In genomic region chr6:152305672-152306071, GRCh38 we compare ENCODE assay signal across 16 cellular contexts.
DNase-seq lines count a peak whose midpoint lies in the region; ATAC-seq and TF ChIP-seq lines count a peak whose summit lies in the region.
"Had no signal": no experiment of that assay in that cellular context is flagged by ENCODE, and none has a peak within 500 bp of the region (broad histone marks: within the 10 kb centered on the region; RNA-seq: fewer than 3 reads in every experiment).

No MANE protein-coding gene starts in this region.

- no peaks in the 10 kb centered on the region for H3K9me3 Mint-ChIP-seq in endothelial cell (ENCODE audit: unreplicated experiment)
- H3K9me3 Mint-ChIP-seq: CD4-positive, CD25-positive, alpha-beta regulatory T cell; IgD-negative memory B cell had no signal

- H3K27me3 Mint-ChIP-seq in endothelial cell (ENCODE audit: unreplicated experiment), result peaks cover 2% of the 10 kb centered on the region
- H3K27me3 Mint-ChIP-seq: B cell; CD4-positive, CD25-positive, alpha-beta regulatory T cell; IgD-negative memory B cell had no signal

- peaks cover 19% of the 10 kb centered on the region for H3K4me1 ChIP-seq in OCI-LY1 (ENCODE audit: insufficient read depth, low read length, severe bottlenecking)
- peaks cover 0 to 22% (median 5%) of the 10 kb centered on the region in 4 donors for H3K4me1 ChIP-seq in right lobe of liver
- H3K4me1 ChIP-seq in SJCRH30, result peaks cover 3% of the 10 kb centered on the region; the same call in 1 of the 2 replicates
- no peaks in the 10 kb centered on the region for H3K4me1 ChIP-seq in uterus
- H3K4me1 ChIP-seq: Caco-2 had no signal

- H3K4me3 Mint-ChIP-seq in endothelial cell (ENCODE audit: unreplicated experiment), result no peak overlapping the region
- H3K4me3 Mint-ChIP-seq: B cell; CD4-positive, CD25-positive, alpha-beta regulatory T cell; IgD-negative memory B cell had no signal

- H3F3A ChIP-seq in OCI-LY1 (ENCODE audit: insufficient read depth, low read length), result no peaks in the 10 kb centered on the region

- H3K9me3 ChIP-seq in OCI-LY1 (ENCODE audit: low read length) (no peaks in the 10 kb centered on the region), right lobe of liver (no peaks in the 10 kb centered on the region), SJCRH30 (replicated peaks) (no peaks in the 10 kb centered on the region), uterus (no peaks in the 10 kb centered on the region)
- H3K9me3 ChIP-seq: Caco-2 had no signal

- intact Hi-C loops in right lobe of liver (cut with DNase I) (no loop called here), uterus (cut with DNase I; ENCODE audit: low total_unique reads) (no loop called here)

- H3K36me3 ChIP-seq in OCI-LY1 (ENCODE audit: insufficient read depth, low read length) (no peaks in the 10 kb centered on the region), right lobe of liver (no peaks in the 10 kb centered on the region), SJCRH30 (peaks cover 2% of the 10 kb centered on the region; the same call in 1 of the 2 replicates), uterus (no peaks in the 10 kb centered on the region)

- H3K79me2 ChIP-seq in OCI-LY1 (ENCODE audit: insufficient read depth, low read length), result peaks cover 10% of the 10 kb centered on the region

- no peak for TF ChIP-seq POLR2A in right lobe of liver (IDR thresholded peaks at IDR 0.05)
- TF ChIP-seq POLR2A in uterus (IDR thresholded peaks at IDR 0.05), result no peak

- no peak overlapping the region for H3K4me2 ChIP-seq in OCI-LY1 (ENCODE audit: low read length)

- H3K9ac ChIP-seq in OCI-LY1 (ENCODE audit: low read length), result no peak overlapping the region

- H3K27ac Mint-ChIP-seq in endothelial cell (ENCODE audit: unreplicated experiment), result peak overlapping the region; percentile 92
- H3K27ac Mint-ChIP-seq: B cell; CD4-positive, CD25-positive, alpha-beta regulatory T cell; IgD-negative memory B cell had no signal

- no peaks in the 10 kb centered on the region for H4K20me1 ChIP-seq in OCI-LY1 (ENCODE audit: insufficient read depth, low read length)

- ATAC-seq in right lobe of liver (peak; percentile 16 to 46 (median 34)), HG03175 (IDR thresholded peaks at IDR 0.05; ENCODE audit: unreplicated experiment) (no peak), GM21526 (IDR thresholded peaks at IDR 0.05; ENCODE audit: low FRiP score, unreplicated experiment) (no peak)

- H3K27me3 ChIP-seq in OCI-LY1 (ENCODE audit: insufficient read depth, low read length), result no peaks in the 10 kb centered on the region
- no peaks in the 10 kb centered on the region for H3K27me3 ChIP-seq in right lobe of liver
- no peaks in the 10 kb centered on the region for H3K27me3 ChIP-seq in SJCRH30
- H3K27me3 ChIP-seq in uterus, result no peaks in the 10 kb centered on the region

- 6% methylated on average over 1 of the region's 1 CpG for WGBS in right lobe of liver (ENCODE audit: insufficient coverage, low coverage, low lambda C conversion rate, missing lambda C conversion rate)

- peaks cover 14% of the 10 kb centered on the region for H3K4me1 Mint-ChIP-seq in endothelial cell (ENCODE audit: unreplicated experiment)

- no peak overlapping the region for H3K4me3 ChIP-seq in OCI-LY1 (ENCODE audit: low read depth, low read length, poor library complexity, severe bottlenecking)
- no peak overlapping the region for H3K4me3 ChIP-seq in right lobe of liver
- no peak overlapping the region for H3K4me3 ChIP-seq in SJCRH30
- H3K4me3 ChIP-seq in uterus, result no peak overlapping the region

- TF ChIP-seq CTCF in OCI-LY1 (IDR thresholded peaks at IDR 0.05; ENCODE audit: low read length) (no peak), endothelial cell (IDR thresholded peaks at IDR 0.05; ENCODE audit: unreplicated experiment) (no peak), right lobe of liver (IDR thresholded peaks at IDR 0.05) (no peak), uterus (IDR thresholded peaks at IDR 0.05) (no peak)

- no peak overlapping the region for H3K27ac ChIP-seq in OCI-LY1 (ENCODE audit: low read depth, low read length, poor library complexity, severe bottlenecking)
- peak overlapping the region in 2 of 3 donors; percentile 47 to 68 for H3K27ac ChIP-seq in right lobe of liver
- no peak overlapping the region for H3K27ac ChIP-seq in SJCRH30
- no peak overlapping the region for H3K27ac ChIP-seq in uterus

- no peaks in the 10 kb centered on the region for H3K9me2 ChIP-seq in OCI-LY1 (ENCODE audit: low read depth, low read length)

- DNase-seq in endothelial cell (ENCODE audit: low spot score), result no peak
- DNase-seq in right lobe of liver, result no peak
- DNase-seq in SJCRH30, result no peak
- DNase-seq in uterus, result no peak
- DNase-seq: Caco-2; CD4-positive, CD25-positive, alpha-beta regulatory T cell; EL; H7; NCI-H187; NCI-H345; NCI-H526 had no signal

- H2AFZ ChIP-seq in OCI-LY1 (ENCODE audit: low read length), result peak overlapping the region; percentile 88; the same call in 1 of the 2 replicates

- no peaks in the 10 kb centered on the region for H3K36me3 Mint-ChIP-seq in endothelial cell (ENCODE audit: low read depth, unreplicated experiment)
- H3K36me3 Mint-ChIP-seq: CD4-positive, CD25-positive, alpha-beta regulatory T cell; IgD-negative memory B cell had no signal

Comparison
In these comparisons a context has a peak if more than half of its experiments do, and no peak if none do; other contexts are left out.
1. H3K27ac ChIP-seq: peak in right lobe of liver (2 of 3); none in OCI-LY1 (single experiment), SJCRH30 (single experiment) and uterus (0 of 2).
2. ATAC-seq: peak in right lobe of liver (4 of 4); none in HG03175 (single experiment) and GM21526 (single experiment).